2 cellular contexts compared by ENCODE assay signal in genomic region chr4:73740353-73740778, GRCh38.
TF ChIP-seq lines count a peak whose summit lies in the region.

TSS of gene CXCL8 (plus strand) at chr4:73740569. CDS start at chr4:73740659, 90 bp downstream.

TF ChIP-seq in GM23338, 12 proteins besides CTCF, POLR2A, EP300 and RAD21 (continued from another document):
- TF ChIP-seq ETS1 (IDR thresholded peaks at IDR 0.05) (no peak), NANOG (IDR thresholded peaks at IDR 0.05; ENCODE audit: borderline replicate concordance) (no peak), EZH2 (IDR thresholded peaks at IDR 0.05; ENCODE audit: low read depth, unreplicated experiment) (no peak), REST (IDR thresholded peaks at IDR 0.05; ENCODE audit: unreplicated experiment) (no peak), EZH2phosphoT487 (IDR thresholded peaks at IDR 0.05; ENCODE audit: unreplicated experiment) (no peak), ZNF114 (CRISPR knock-in tag; IDR thresholded peaks at IDR 0.05) (no peak), STAT1 (IDR thresholded peaks at IDR 0.05; ENCODE audit: unreplicated experiment) (no peak), ZNF462 (CRISPR knock-in tag; IDR thresholded peaks at IDR 0.05) (no peak), ZNF331 (CRISPR knock-in tag; IDR thresholded peaks at IDR 0.05; ENCODE audit: low read depth) (no peak)

TF ChIP-seq in K562, 482 proteins besides CTCF, POLR2A, EP300 and RAD21 (continued from another document and continues in another):
- TF ChIP-seq ZNF518B (CRISPR knock-in tag; IDR thresholded peaks at IDR 0.05) (no peak), ZNF316 (IDR thresholded peaks at IDR 0.05) (peak; percentile 33; the same call in 1 of the 2 replicates), NBN (IDR thresholded peaks at IDR 0.05; ENCODE audit: low read depth) (0 out of 2 replicates have a peak, but pooled peaks have one; percentile 60), KDM4B (IDR thresholded peaks at IDR 0.05; ENCODE audit: borderline replicate concordance in 2 of 2, low read depth in 1 of 2) (no peak), ETV6 (IDR thresholded peaks at IDR 0.05; ENCODE audit: borderline replicate concordance in 1 of 2, low read depth in 2 of 2, low read length in 1 of 2) (no peak), ETV6 (CRISPR knock-in tag; IDR thresholded peaks at IDR 0.05; ENCODE audit: borderline replicate concordance) (no peak), THAP7 (CRISPR knock-in tag; IDR thresholded peaks at IDR 0.05) (no peak), CTBP1 (IDR thresholded peaks at IDR 0.05; ENCODE audit: borderline replicate concordance) (peak; percentile 43), ETV1 (tag; conservative IDR thresholded peaks at IDR 0.05; ENCODE audit: low read depth) (peak; percentile 91), JUN (IDR thresholded peaks at IDR 0.05; ENCODE audit: borderline replicate concordance, low read depth, low read length) (peak; percentile 80), JUN (CRISPR knock-in tag; IDR thresholded peaks at IDR 0.05; ENCODE audit: borderline replicate concordance) (no peak), CBX3 (IDR thresholded peaks at IDR 0.05; ENCODE audit: borderline replicate concordance in 1 of 2, low read length in 2 of 2) (0 out of 3 replicates have a peak, but pooled peaks of 1 of the 2 experiments have one; percentile 13), BHLHE40 (IDR thresholded peaks at IDR 0.05; ENCODE audit: low read length) (no peak), PHF21A (IDR thresholded peaks at IDR 0.05; ENCODE audit: borderline replicate concordance, low read depth) (no peak), MEIS2 (IDR thresholded peaks at IDR 0.05; ENCODE audit: partially characterized antibody) (no peak), NR2C1 (IDR thresholded peaks at IDR 0.05) (no peak), NR2C1 (tag; IDR thresholded peaks at IDR 0.05) (no peak), GABPA (tag; conservative IDR thresholded peaks at IDR 0.05; ENCODE audit: low read depth) (peak; percentile 50; the same call in 1 of the 2 replicates), HMG20B (CRISPR knock-in tag; IDR thresholded peaks at IDR 0.05) (no peak), ZNF655 (CRISPR knock-in tag; IDR thresholded peaks at IDR 0.05) (no peak), SMAD3 (CRISPR knock-in tag; conservative IDR thresholded peaks at IDR 0.05) (no peak), PREB (CRISPR knock-in tag; IDR thresholded peaks at IDR 0.05) (no peak), ATF3 (IDR thresholded peaks at IDR 0.05) (peak; percentile 87), ATF3 (CRISPR knock-in tag; conservative IDR thresholded peaks at IDR 0.05) (no peak), TRIM24 (IDR thresholded peaks at IDR 0.05) (peak; percentile 7 to 46; a peak in 1 of 4 replicates), MYBL2 (IDR thresholded peaks at IDR 0.05; ENCODE audit: low read depth) (no peak), MYBL2 (CRISPR knock-in tag; IDR thresholded peaks at IDR 0.05; ENCODE audit: borderline replicate concordance) (no peak), GATAD2B (IDR thresholded peaks at IDR 0.05; ENCODE audit: borderline replicate concordance) (no peak), AFF1 (IDR thresholded peaks at IDR 0.05; ENCODE audit: low read depth in 1 of 2, partially characterized antibody in 2 of 2) (peak; percentile 43 to 78), RREB1 (CRISPR knock-in tag; IDR thresholded peaks at IDR 0.05) (no peak), E2F4 (CRISPR knock-in tag; IDR thresholded peaks at IDR 0.05; ENCODE audit: low read depth) (no peak), FOXK1 (CRISPR knock-in tag; IDR thresholded peaks at IDR 0.05; ENCODE audit: borderline replicate concordance) (no peak), NFXL1 (CRISPR knock-in tag; IDR thresholded peaks at IDR 0.05) (no peak), MTA3 (IDR thresholded peaks at IDR 0.05; ENCODE audit: borderline replicate concordance) (0 out of 2 replicates have a peak, but pooled peaks have one; percentile 20), TAL1 (IDR thresholded peaks at IDR 0.05) (no peak), MITF (IDR thresholded peaks at IDR 0.05) (no peak), DDX20 (tag; IDR thresholded peaks at IDR 0.05; ENCODE audit: low read depth) (no peak), ZNF274 (IDR thresholded peaks at IDR 0.05; ENCODE audit: borderline replicate concordance, low read depth, low read length) (no peak)
